ENCODE assay signal across 15 cellular contexts in genomic region chr12:56146492-56147460, GRCh38. TPM values are rescaled to one million over a fixed set of nuclear protein-coding genes. Genes with fewer than 3 reads are reported as not detected.
A peak's percentile ranks its signal among the peaks of the same experiment; 100 is the strongest.
DNase-seq lines count a peak whose midpoint lies in the region; ATAC-seq, FAIRE-seq and TF ChIP-seq lines count a peak whose summit lies in the region.
"Had no signal": no experiment of that assay in that cellular context is flagged by ENCODE, and none has a peak within 500 bp of the region (broad histone marks: within the 10 kb centered on the region; RNA-seq: fewer than 3 reads in every experiment).

No MANE protein-coding gene starts in this region.

- intact Hi-C loops in CD4-positive, alpha-beta memory T cell (cut with micrococcal nuclease), result no loop called here
- intact Hi-C loops in PC-3 (cut with micrococcal nuclease), result no loop called here
- intact Hi-C loops in endothelial cell of umbilical vein (cut with micrococcal nuclease), result no loop called here

- H3K9me3 Mint-ChIP-seq in CD4-positive, alpha-beta memory T cell, result no peaks in the 10 kb centered on the region
- H3K9me3 Mint-ChIP-seq in naive thymus-derived CD8-positive, alpha-beta T cell, result no peaks in the 10 kb centered on the region
- H3K9me3 Mint-ChIP-seq: stimulated activated naive CD8-positive, alpha-beta T cell treated with anti-CD3 and anti-CD28 coated beads, Interleukin-15, Interleukin-2, amounts not matched to agents 100 ng/mL and 50 ng/mL, for 24 hours had no signal

- no peak overlapping the region for H2AFZ ChIP-seq in PC-3 (ENCODE audit: low read length)
- H2AFZ ChIP-seq in endothelial cell of umbilical vein (ENCODE audit: low read depth, low read length), result no peak overlapping the region

- no peak overlapping the region for H3K4me3 ChIP-seq in CD4-positive, alpha-beta memory T cell (ENCODE audit: low read length in 2 of 2)
- H3K4me3 ChIP-seq in PC-3 (ENCODE audit: low read length), result no peak overlapping the region
- no peak overlapping the region for H3K4me3 ChIP-seq in endothelial cell of umbilical vein (replicated peaks in 1 of 3; ENCODE audit: insufficient read depth in 1 of 3, low read depth in 1 of 3, low read length in 3 of 3)
- H3K4me3 ChIP-seq: left lung had no signal

- TSS peak; percentile 13 for BruUV-seq in PC-3 (replicated peaks; lab: Mats Ljungman, UMichigan)
- no TSS peak for BruUV-seq in endothelial cell of umbilical vein (replicated peaks; lab: Mats Ljungman, UMichigan)

- no peak overlapping the region for H3K9ac ChIP-seq in PC-3 (ENCODE audit: low read length)
- no peak overlapping the region for H3K9ac ChIP-seq in endothelial cell of umbilical vein (replicated peaks; ENCODE audit: extremely low read depth, insufficient read depth, low read length)

- H3K27ac ChIP-seq in CD4-positive, alpha-beta memory T cell (ENCODE audit: low read depth, low read length), result no peak overlapping the region
- no peak overlapping the region for H3K27ac ChIP-seq in PC-3 (ENCODE audit: low read length)
- no peak overlapping the region for H3K27ac ChIP-seq in endothelial cell of umbilical vein (ENCODE audit: insufficient read depth, low read depth, low read length)

- peaks cover 36% of the 10 kb centered on the region for H3K36me3 ChIP-seq in CD4-positive, alpha-beta memory T cell (ENCODE audit: insufficient read depth, low read length)
- peaks cover 30% of the 10 kb centered on the region for H3K36me3 ChIP-seq in PC-3 (ENCODE audit: low read depth, low read length)
- peaks cover 12 to 17% of the 10 kb centered on the region in 2 experiments for H3K36me3 ChIP-seq in endothelial cell of umbilical vein (ENCODE audit: control insufficient read depth in 2 of 2, extremely low read depth in 1 of 2, insufficient read depth in 2 of 2, low read length in 2 of 2)

- no peak overlapping the region for H3K4me3 Mint-ChIP-seq in CD4-positive, alpha-beta memory T cell
- no peak overlapping the region for H3K4me3 Mint-ChIP-seq in naive thymus-derived CD8-positive, alpha-beta T cell
- H3K4me3 Mint-ChIP-seq: stimulated activated naive CD8-positive, alpha-beta T cell treated with anti-CD3 and anti-CD28 coated beads, Interleukin-15, Interleukin-2, amounts not matched to agents 100 ng/mL and 50 ng/mL, for 24 hours had no signal

- peaks cover 26 to 51% (median 39%) of the 10 kb centered on the region in 4 donors for H3K4me1 Mint-ChIP-seq in CD4-positive, alpha-beta memory T cell
- H3K4me1 Mint-ChIP-seq in naive thymus-derived CD8-positive, alpha-beta T cell, result peaks cover 18 to 53% (median 45%) of the 10 kb centered on the region in 4 donors

- no peaks in the 10 kb centered on the region for H3K9me1 ChIP-seq in endothelial cell of umbilical vein (replicated peaks; ENCODE audit: control insufficient read depth, extremely low read depth, insufficient read depth, low read length)

- H3K79me2 ChIP-seq in PC-3 (ENCODE audit: low read length) (no peaks in the 10 kb centered on the region), endothelial cell of umbilical vein (ENCODE audit: control insufficient read depth, insufficient read depth, low read length) (no peaks in the 10 kb centered on the region)

- ATAC-seq in PC-3 (peak; percentile 63), HG03280 (IDR thresholded peaks at IDR 0.05; ENCODE audit: unreplicated experiment) (no peak), HG03196 (IDR thresholded peaks at IDR 0.05; ENCODE audit: unreplicated experiment) (no peak)
- ATAC-seq in naive thymus-derived CD8-positive, alpha-beta T cell, result no peak
- no peak for ATAC-seq in stimulated activated naive CD8-positive, alpha-beta T cell treated with anti-CD3 and anti-CD28 coated beads, Interleukin-15, Interleukin-2, amounts not matched to agents 100 U/mL and 50 U/mL, for 24 hours
- ATAC-seq: left lung had no signal

- peak overlapping the region in 4 of 7 donors; percentile 16 to 47 (median 41) for H3K27ac Mint-ChIP-seq in CD4-positive, alpha-beta memory T cell
- peak overlapping the region; percentile 21 to 85 (median 64) for H3K27ac Mint-ChIP-seq in naive thymus-derived CD8-positive, alpha-beta T cell
- H3K27ac Mint-ChIP-seq: stimulated activated naive CD8-positive, alpha-beta T cell treated with anti-CD3 and anti-CD28 coated beads, Interleukin-15, Interleukin-2, amounts not matched to agents 100 ng/mL and 50 ng/mL, for 24 hours had no signal

- CTCF ChIA-PET in CD4-positive, alpha-beta memory T cell (lab: Charles Lee; ENCODE audit: partially characterized antibody), result interaction anchor here (0.7 kb wide), 1 partner anchor 43 kb away, joined by 3 read pairs; no protein-coding TSS in a partner anchor
- CTCF ChIA-PET in PC-3 (lab: Charles Lee) (no interaction called here), endothelial cell of umbilical vein (lab: Charles Lee) (no interaction called here)

- FAIRE-seq in endothelial cell of umbilical vein (lab: Jason Lieb, UNC), result peak; percentile 87

- no peaks in the 10 kb centered on the region for H4K20me1 ChIP-seq in PC-3 (ENCODE audit: low read length)
- no peaks in the 10 kb centered on the region for H4K20me1 ChIP-seq in endothelial cell of umbilical vein (replicated peaks; ENCODE audit: control insufficient read depth, extremely low read depth, insufficient read depth, low read length)

- H3K9me3 ChIP-seq in CD4-positive, alpha-beta memory T cell (ENCODE audit: control insufficient read depth in 1 of 2, low read length in 2 of 2), result no peaks in the 10 kb centered on the region
- no peaks in the 10 kb centered on the region for H3K9me3 ChIP-seq in PC-3 (ENCODE audit: low read length)
- no peaks in the 10 kb centered on the region for H3K9me3 ChIP-seq in endothelial cell of umbilical vein (replicated peaks; ENCODE audit: control insufficient read depth, insufficient read depth, low read length)
- H3K9me3 ChIP-seq: left lung had no signal

- dilution Hi-C loops in endothelial cell of umbilical vein (cut with MboI; ENCODE audit: extremely low pct_ligation_motif_present, low sequenced_read_pairs), result no loop called here

- H3K27me3 Mint-ChIP-seq in CD4-positive, alpha-beta memory T cell, result no peaks in the 10 kb centered on the region
- no peaks in the 10 kb centered on the region for H3K27me3 Mint-ChIP-seq in naive thymus-derived CD8-positive, alpha-beta T cell
- H3K27me3 Mint-ChIP-seq: stimulated activated naive CD8-positive, alpha-beta T cell treated with anti-CD3 and anti-CD28 coated beads, Interleukin-15, Interleukin-2, amounts not matched to agents 100 ng/mL and 50 ng/mL, for 24 hours had no signal

- POLR2A ChIA-PET in CD4-positive, alpha-beta memory T cell (lab: Charles Lee; ENCODE audit: partially characterized antibody), result interaction anchor here (0.7 to 1.0 kb wide), 2 partner anchors 30 to 41 kb away, joined by 4 to 5 read pairs; no protein-coding TSS in a partner anchor
- POLR2A ChIA-PET in PC-3 (lab: Charles Lee; ENCODE audit: unreplicated experiment) (no interaction called here), endothelial cell of umbilical vein (lab: Charles Lee) (no interaction called here)
- POLR2A ChIA-PET in naive thymus-derived CD8-positive, alpha-beta T cell (lab: Charles Lee), result interaction anchor here (0.6 to 0.8 kb wide), 4 partner anchors 14 to 408 kb away, joined by 3 read pairs; partner anchors contain the start of gene TIMELESS

- H3K4me2 ChIP-seq in PC-3 (ENCODE audit: low read length), result peak overlapping the region; percentile 7; the same call in 1 of the 2 replicates
- H3K4me2 ChIP-seq in endothelial cell of umbilical vein (ENCODE audit: insufficient read depth, low read length), result peak overlapping the region; percentile 18

- peaks cover 35% of the 10 kb centered on the region for H3K4me1 ChIP-seq in CD4-positive, alpha-beta memory T cell (ENCODE audit: insufficient read depth, low read length)
- H3K4me1 ChIP-seq in PC-3 (ENCODE audit: insufficient read depth, low read length), result peaks cover 20% of the 10 kb centered on the region
- peaks cover 32% of the 10 kb centered on the region for H3K4me1 ChIP-seq in endothelial cell of umbilical vein (ENCODE audit: control insufficient read depth, extremely low read depth, insufficient read depth, low read length)

- peaks cover 36% of the 10 kb centered on the region in 2 donors for H3K36me3 Mint-ChIP-seq in CD4-positive, alpha-beta memory T cell
- H3K36me3 Mint-ChIP-seq in naive thymus-derived CD8-positive, alpha-beta T cell, result peaks cover 0 to 46% (median 15%) of the 10 kb centered on the region in 3 donors

- no peak for DNase-seq in CD4-positive, alpha-beta memory T cell
- DNase-seq in PC-3 (peak; percentile 50), endothelial cell of umbilical vein (ENCODE audit: low read depth, low spot score) (peak; percentile 82), SHP77 treated with DMSO at 0.1 percent for 48 hours (lab: John Stamatoyannopoulos, UW) (no peak)
- DNase-seq in naive thymus-derived CD8-positive, alpha-beta T cell, result no peak
- no peak for DNase-seq in stimulated activated naive CD8-positive, alpha-beta T cell treated with anti-CD3 and anti-CD28 coated beads, Interleukin-15, Interleukin-2, amounts not matched to agents 100 U/mL and 50 U/mL, for 24 hours
- DNase-seq: activated CD4-positive, alpha-beta T cell treated with anti-CD3 and anti-CD28 coated beads for 48 hours; activated gamma-delta T cell treated with Interleukin-2 at 50 U/mL for 16 hours; left lung; NCI-H1092; NCI-H524; stimulated activated CD4-positive, alpha-beta T cell treated with anti-CD3 and anti-CD28 coated beads, Interleukin-2, amount 100 ng/mL, for 48 hours had no signal

- H3K27me3 ChIP-seq in CD4-positive, alpha-beta memory T cell (ENCODE audit: insufficient read depth, low read length), result no peaks in the 10 kb centered on the region
- H3K27me3 ChIP-seq in PC-3 (ENCODE audit: low read length) (no peaks in the 10 kb centered on the region), endothelial cell of umbilical vein (ENCODE audit: control insufficient read depth in 2 of 2, insufficient read depth in 2 of 2, low read length in 2 of 2) (no peaks in the 10 kb centered on the region)
- H3K27me3 ChIP-seq: left lung had no signal

- H3F3A ChIP-seq in PC-3 (ENCODE audit: low read length, unreplicated experiment), result peaks cover 3% of the 10 kb centered on the region

- no peak for TF ChIP-seq CTCF in PC-3 (conservative IDR thresholded peaks at IDR 0.05; ENCODE audit: low read depth, low read length)
- TF ChIP-seq CTCF in endothelial cell of umbilical vein (IDR thresholded peaks at IDR 0.05; ENCODE audit: extremely low read depth in 1 of 2, insufficient read depth in 1 of 2, low read depth in 1 of 2, low read length in 2 of 2), result no peak

- peak; percentile 74 for TF ChIP-seq POLR2A in endothelial cell of umbilical vein (IDR thresholded peaks at IDR 0.05; ENCODE audit: low read depth, low read length)

- H3K9me2 ChIP-seq in PC-3 (replicated peaks; ENCODE audit: low read length), result no peaks in the 10 kb centered on the region

RNA-seq across cellular contexts. Expression of gene MYL6B, which starts 5.6 kb away (rescaled TPM):
- 1 to 10 TPM; 2.6 to 3.4 TPM for total RNA-seq in CD4-positive, alpha-beta memory T cell
- 1 to 10 TPM; 1.8 to 4.8 TPM for polyA plus RNA-seq in CD4-positive, alpha-beta memory T cell
- total RNA-seq in PC-3 (2014; rRNA removed) (153 and 178 TPM in 2 replicates), endothelial cell of umbilical vein (135 and 137 TPM in 2 replicates)
- polyA plus RNA-seq in endothelial cell of umbilical vein, result 130 and 185 TPM in 2 replicates
- 126 and 160 TPM in 2 replicates for polyA plus RNA-seq in endothelial cell of umbilical vein (2011; cell fraction: cytosol; rRNA removed)
- 61.3 and 80.4 TPM in 2 replicates for polyA plus RNA-seq in endothelial cell of umbilical vein (2011; cell fraction: nucleus; rRNA removed)
- polyA plus RNA-seq in endothelial cell of umbilical vein (2012), result 94.9 and 153 TPM in 2 replicates
- 46.8 and 54.7 TPM in 2 replicates for polyA minus RNA-seq in endothelial cell of umbilical vein
- 28.4 TPM for polyA minus RNA-seq in endothelial cell of umbilical vein (2011; cell fraction: cytosol; rRNA and poly(A)+ RNA removed)
- polyA minus RNA-seq in endothelial cell of umbilical vein (2011; cell fraction: nucleus; rRNA and poly(A)+ RNA removed), result 11.9 and 12.2 TPM in 2 replicates
- total RNA-seq in naive thymus-derived CD8-positive, alpha-beta T cell, result 1 to 10 TPM; 3.5 to 5.9 TPM
- 1 to 10 TPM; 3.4 to 4.0 (median 3.8) TPM for polyA plus RNA-seq in naive thymus-derived CD8-positive, alpha-beta T cell

RNA-seq across cellular contexts. Expression of gene MYL6, which starts 11.4 kb away (rescaled TPM):
- total RNA-seq in CD4-positive, alpha-beta memory T cell, result 100 to 1,000 TPM; 567 to 589 TPM
- polyA plus RNA-seq in CD4-positive, alpha-beta memory T cell, result 1,000 to 10,000 TPM; 2,141 to 3,317 TPM
- total RNA-seq in PC-3 (2014; rRNA removed), result 1,385 and 1,597 TPM in 2 replicates
- total RNA-seq in endothelial cell of umbilical vein, result 2,364 and 2,543 TPM in 2 replicates
- 6,581 and 8,470 TPM in 2 replicates for polyA plus RNA-seq in endothelial cell of umbilical vein
- polyA plus RNA-seq in endothelial cell of umbilical vein (2011; cell fraction: cytosol; rRNA removed), result 8,079 and 10,456 TPM in 2 replicates
- 3,910 and 4,229 TPM in 2 replicates for polyA plus RNA-seq in endothelial cell of umbilical vein (2011; cell fraction: nucleus; rRNA removed)
- 3,697 and 4,342 TPM in 2 replicates for polyA plus RNA-seq in endothelial cell of umbilical vein (2012)
- 1,454 and 1,687 TPM in 2 replicates for polyA minus RNA-seq in endothelial cell of umbilical vein
- polyA minus RNA-seq in endothelial cell of umbilical vein (2011; cell fraction: cytosol; rRNA and poly(A)+ RNA removed), result 254 TPM
- polyA minus RNA-seq in endothelial cell of umbilical vein (2011; cell fraction: nucleus; rRNA and poly(A)+ RNA removed), result 383 and 457 TPM in 2 replicates
- total RNA-seq in naive thymus-derived CD8-positive, alpha-beta T cell, result 100 to 1,000 TPM; 421 to 448 TPM
- 1,000 to 10,000 TPM; 1,813 to 2,533 (median 2,044) TPM for polyA plus RNA-seq in naive thymus-derived CD8-positive, alpha-beta T cell

RNA-seq across cellular contexts. Expression of gene ESYT1, which starts 18.7 kb away (rescaled TPM):
- total RNA-seq in CD4-positive, alpha-beta memory T cell, result 100 to 1,000 TPM; 249 to 258 TPM
- 100 to 1,000 TPM; 395 to 690 TPM for polyA plus RNA-seq in CD4-positive, alpha-beta memory T cell
- total RNA-seq in PC-3 (2014; rRNA removed) (120 and 176 TPM in 2 replicates), endothelial cell of umbilical vein (133 and 161 TPM in 2 replicates)
- polyA plus RNA-seq in endothelial cell of umbilical vein, result 233 and 234 TPM in 2 replicates
- 159 and 161 TPM in 2 replicates for polyA plus RNA-seq in endothelial cell of umbilical vein (2011; cell fraction: cytosol; rRNA removed)
- polyA plus RNA-seq in endothelial cell of umbilical vein (2011; cell fraction: nucleus; rRNA removed), result 247 and 260 TPM in 2 replicates
- polyA plus RNA-seq in endothelial cell of umbilical vein (2012), result 106 and 110 TPM in 2 replicates
- 309 and 339 TPM in 2 replicates for polyA minus RNA-seq in endothelial cell of umbilical vein
- 102 TPM for polyA minus RNA-seq in endothelial cell of umbilical vein (2011; cell fraction: cytosol; rRNA and poly(A)+ RNA removed)
- polyA minus RNA-seq in endothelial cell of umbilical vein (2011; cell fraction: nucleus; rRNA and poly(A)+ RNA removed), result 90.2 and 91.4 TPM in 2 replicates
- total RNA-seq in naive thymus-derived CD8-positive, alpha-beta T cell, result 100 to 1,000 TPM; 257 to 270 TPM
- polyA plus RNA-seq in naive thymus-derived CD8-positive, alpha-beta T cell, result 100 to 1,000 TPM; 354 to 433 (median 357) TPM

RNA-seq across cellular contexts. Expression of gene ZC3H10, which starts 28.7 kb away (rescaled TPM):
- total RNA-seq in CD4-positive, alpha-beta memory T cell, result 10 to 100 TPM; 16.3 to 19.6 TPM
- polyA plus RNA-seq in CD4-positive, alpha-beta memory T cell, result 1 to 10 TPM in 1 of 2 donors, under 1 TPM in 1; 0.27 to 3.9 TPM
- total RNA-seq in PC-3 (2014; rRNA removed) (4.8 and 5.6 TPM in 2 replicates), endothelial cell of umbilical vein (8.7 and 10.1 TPM in 2 replicates)
- polyA plus RNA-seq in endothelial cell of umbilical vein, result 2.6 and 3.0 TPM in 2 replicates
- 1.3 and 1.5 TPM in 2 replicates for polyA plus RNA-seq in endothelial cell of umbilical vein (2011; cell fraction: cytosol; rRNA removed)
- polyA plus RNA-seq in endothelial cell of umbilical vein (2011; cell fraction: nucleus; rRNA removed), result 5.0 and 6.5 TPM in 2 replicates
- 3.1 and 3.8 TPM in 2 replicates for polyA plus RNA-seq in endothelial cell of umbilical vein (2012)
- polyA minus RNA-seq in endothelial cell of umbilical vein, result 12.2 and 15.4 TPM in 2 replicates
- polyA minus RNA-seq in endothelial cell of umbilical vein (2011; cell fraction: cytosol; rRNA and poly(A)+ RNA removed), result 3.3 TPM
- 13.9 and 21.3 TPM in 2 replicates for polyA minus RNA-seq in endothelial cell of umbilical vein (2011; cell fraction: nucleus; rRNA and poly(A)+ RNA removed)
- total RNA-seq in naive thymus-derived CD8-positive, alpha-beta T cell, result 10 to 100 TPM; 15.1 to 15.9 TPM
- polyA plus RNA-seq in naive thymus-derived CD8-positive, alpha-beta T cell, result 1 to 10 TPM; 1.3 to 2.5 (median 1.8) TPM

RNA-seq across cellular contexts. Expression of gene RPL41, which starts 30.3 kb away (rescaled TPM):
- total RNA-seq in CD4-positive, alpha-beta memory T cell, result 1,000 to 10,000 TPM; 5,438 to 5,728 TPM
- polyA plus RNA-seq in CD4-positive, alpha-beta memory T cell, result 1,000 to 10,000 TPM; 6,058 to 8,691 TPM
- total RNA-seq in PC-3 (2014; rRNA removed) (3,106 and 3,551 TPM in 2 replicates), endothelial cell of umbilical vein (3,212 and 3,428 TPM in 2 replicates)
- 9,033 and 9,990 TPM in 2 replicates for polyA plus RNA-seq in endothelial cell of umbilical vein
- polyA plus RNA-seq in endothelial cell of umbilical vein (2011; cell fraction: cytosol; rRNA removed), result 14,118 and 16,245 TPM in 2 replicates
- 3,801 and 4,276 TPM in 2 replicates for polyA plus RNA-seq in endothelial cell of umbilical vein (2011; cell fraction: nucleus; rRNA removed)
- polyA plus RNA-seq in endothelial cell of umbilical vein (2012), result 9,351 and 9,763 TPM in 2 replicates
- polyA minus RNA-seq in endothelial cell of umbilical vein, result 1,710 and 2,069 TPM in 2 replicates
- 1,085 TPM for polyA minus RNA-seq in endothelial cell of umbilical vein (2011; cell fraction: cytosol; rRNA and poly(A)+ RNA removed)
- polyA minus RNA-seq in endothelial cell of umbilical vein (2011; cell fraction: nucleus; rRNA and poly(A)+ RNA removed), result 238 and 301 TPM in 2 replicates
- 1,000 to 10,000 TPM; 5,098 to 5,261 TPM for total RNA-seq in naive thymus-derived CD8-positive, alpha-beta T cell
- polyA plus RNA-seq in naive thymus-derived CD8-positive, alpha-beta T cell, result over 10,000 TPM in 1 of 3 donors, 1,000 to 10,000 TPM in 2; 8,782 to 10,436 (median 9,902) TPM

Comparison
In these comparisons a context has a peak if more than half of its experiments do, and no peak if none do; other contexts are left out.
1. DNase-seq: peak in PC-3 (single experiment) and endothelial cell of umbilical vein (single experiment); none in CD4-positive, alpha-beta memory T cell (0 of 5), naive thymus-derived CD8-positive, alpha-beta T cell (0 of 10), SHP77 treated with DMSO at 0.1 percent for 48 hours (single experiment) and stimulated activated naive CD8-positive, alpha-beta T cell treated with anti-CD3 and anti-CD28 coated beads, Interleukin-15, Interleukin-2, amounts not matched to agents 100 U/mL and 50 U/mL, for 24 hours (single experiment).
2. RNA of gene MYL6B, which starts 5.6 kb away (total RNA-seq): 153 to 178 TPM in PC-3 and 135 to 137 TPM in endothelial cell of umbilical vein; 3.5 to 5.9 TPM in naive thymus-derived CD8-positive, alpha-beta T cell and 2.6 to 3.4 TPM in CD4-positive, alpha-beta memory T cell; every median in the first group is over 10 times any median in the second.
3. POLR2A ChIA-PET loops: an anchor here in CD4-positive, alpha-beta memory T cell (0.7 to 1.0 kb wide) and naive thymus-derived CD8-positive, alpha-beta T cell (0.6 to 0.8 kb wide); none called in PC-3 and endothelial cell of umbilical vein.